Comparison of ENCODE assay signal across 25 cellular contexts in genomic region chr20:34999782-35000181, GRCh38. TPM values are rescaled to one million over a fixed set of nuclear protein-coding genes. Genes with fewer than 3 reads are reported as not detected.
"Had no signal": no experiment of that assay in that cellular context is flagged by ENCODE, and none has a peak within 500 bp of the region (broad histone marks: within the 10 kb centered on the region; RNA-seq: fewer than 3 reads in every experiment).

No MANE protein-coding gene starts in this region.

- H3K4me1 ChIP-seq: left lung, lower lobe of right lung, parathyroid adenoma, thyroid gland had no signal

- H3K4me3 ChIP-seq: coronary artery, esophagus muscularis mucosa, gastroesophageal sphincter, left lung, lower lobe of right lung, prostate gland, suprapubic skin, thyroid gland had no signal

- H3K27me3 ChIP-seq: esophagus muscularis mucosa, gastroesophageal sphincter, left lung, suprapubic skin, thyroid gland had no signal

- H3K27ac ChIP-seq: coronary artery, epithelial cell of prostate, esophagus muscularis mucosa, gastroesophageal sphincter, left lung, lower lobe of right lung, parathyroid adenoma, prostate gland, suprapubic skin, thyroid gland had no signal

- H3K27me3 Mint-ChIP-seq: memory B cell, type B pancreatic cell had no signal

- H3K9me3 ChIP-seq: esophagus muscularis mucosa, gastroesophageal sphincter, left lung, lower lobe of right lung, prostate gland, suprapubic skin, thyroid gland had no signal

- H3K79me2 ChIP-seq: parathyroid adenoma had no signal

- ATAC-seq: gastroesophageal sphincter, left lung, lower lobe of right lung, natural killer cell, sciatic nerve had no signal

- H3K4me3 Mint-ChIP-seq: immature natural killer cell, memory B cell, mesothelial cell of epicardium, natural killer cell, neural crest cell, type B pancreatic cell had no signal

- H2AFZ ChIP-seq: parathyroid adenoma had no signal

- DNase-seq: effector CD8-positive, alpha-beta T cell; glutamatergic neuron; immature natural killer cell; lower lobe of right lung; natural killer cell; retina; stimulated activated CD4-positive, alpha-beta T cell treated with anti-CD3 and anti-CD28 coated beads, Interleukin-2, amount 100 ng/mL, for 24 hours; stimulated activated CD4-positive, alpha-beta T cell treated with anti-CD3 and anti-CD28 coated beads, Interleukin-4, amount 100 ng/mL, for 4 hours; stimulated activated naive CD4-positive, alpha-beta T cell; thyroid gland had no signal

- H3K9me3 Mint-ChIP-seq: immature natural killer cell, memory B cell, mesothelial cell of epicardium, natural killer cell, neural crest cell, type B pancreatic cell had no signal

- H3K36me3 Mint-ChIP-seq: natural killer cell had no signal

- H3K27ac Mint-ChIP-seq: mesothelial cell of epicardium, type B pancreatic cell had no signal

- H3K9ac ChIP-seq: parathyroid adenoma had no signal

- H3K4me1 Mint-ChIP-seq: mesothelial cell of epicardium, neural crest cell had no signal

RNA-seq across cellular contexts. Expression of gene MYH7B, which starts 44.1 kb away (rescaled TPM):
- total RNA-seq: dermis microvascular lymphatic vessel endothelial cell, fibroblast of villous mesenchyme had no signal
- polyA plus RNA-seq: immature natural killer cell had no signal
